In genomic region chr3:49362579-49362978, GRCh38 we compare ENCODE assay signal across 1 cellular context.
TF ChIP-seq lines count a peak whose summit lies in the region.

No MANE protein-coding gene starts in this region.

TF ChIP-seq in WTC11, 78 proteins besides CTCF, POLR2A, EP300 and RAD21:
- TF ChIP-seq NFATC4 (CRISPR knock-in tag; IDR thresholded peaks at IDR 0.05): no peak
